ENCODE assay signal across 1 cellular context in the genomic region with DNA sequence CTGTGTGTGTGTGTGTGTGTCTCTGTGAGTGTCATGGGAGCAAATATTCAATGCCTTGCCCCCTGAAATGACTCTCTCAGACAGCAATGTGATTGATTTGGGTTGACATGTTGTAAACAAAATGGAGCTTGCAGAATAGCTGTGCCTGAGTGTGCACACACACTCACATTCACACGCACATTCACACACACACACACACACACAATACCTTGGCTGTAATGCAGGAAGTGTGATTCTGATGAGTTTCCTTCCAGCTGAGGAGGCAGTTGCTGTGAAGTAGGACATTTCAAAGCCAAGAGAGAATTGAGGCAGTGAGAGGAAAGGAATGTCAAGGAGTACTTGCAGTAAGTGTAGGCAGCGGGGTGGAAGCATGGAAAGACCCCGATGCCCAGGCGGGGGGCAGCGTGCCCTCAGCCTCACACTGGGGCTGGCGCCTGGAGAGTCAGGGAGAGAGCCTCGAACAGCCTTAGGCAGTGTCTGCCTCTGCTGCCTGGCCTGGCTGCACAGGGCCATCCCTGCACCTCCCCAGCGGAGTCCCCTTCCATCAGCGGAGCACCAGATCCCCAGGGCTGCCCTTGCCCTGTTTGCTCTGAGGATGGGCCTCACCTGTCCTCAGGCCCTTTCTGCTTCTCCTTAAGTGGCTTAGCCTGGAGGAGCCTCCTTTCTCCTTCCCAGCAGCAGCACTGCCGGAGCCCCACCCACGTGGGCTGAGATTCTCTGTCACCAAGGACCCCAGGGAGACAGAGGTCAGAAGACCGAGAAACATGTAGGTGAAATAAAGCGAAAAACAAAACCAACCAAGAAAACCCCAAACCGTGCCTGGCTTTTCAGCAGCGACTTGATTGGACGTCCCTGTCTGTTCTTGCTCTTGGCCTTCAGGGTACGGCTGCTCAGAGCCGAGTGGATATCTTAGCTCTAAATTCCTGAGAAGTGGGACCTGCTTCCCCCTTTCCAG.
TF ChIP-seq lines count a peak whose summit lies in the region.

No MANE protein-coding gene starts in this region.

TF ChIP-seq in SK-N-SH treated with all-trans-retinoic acid at 6 μM for 48 hours, 23 proteins besides CTCF, POLR2A, EP300 and RAD21 (continued from another document):
- TF ChIP-seq, protein P1, sequence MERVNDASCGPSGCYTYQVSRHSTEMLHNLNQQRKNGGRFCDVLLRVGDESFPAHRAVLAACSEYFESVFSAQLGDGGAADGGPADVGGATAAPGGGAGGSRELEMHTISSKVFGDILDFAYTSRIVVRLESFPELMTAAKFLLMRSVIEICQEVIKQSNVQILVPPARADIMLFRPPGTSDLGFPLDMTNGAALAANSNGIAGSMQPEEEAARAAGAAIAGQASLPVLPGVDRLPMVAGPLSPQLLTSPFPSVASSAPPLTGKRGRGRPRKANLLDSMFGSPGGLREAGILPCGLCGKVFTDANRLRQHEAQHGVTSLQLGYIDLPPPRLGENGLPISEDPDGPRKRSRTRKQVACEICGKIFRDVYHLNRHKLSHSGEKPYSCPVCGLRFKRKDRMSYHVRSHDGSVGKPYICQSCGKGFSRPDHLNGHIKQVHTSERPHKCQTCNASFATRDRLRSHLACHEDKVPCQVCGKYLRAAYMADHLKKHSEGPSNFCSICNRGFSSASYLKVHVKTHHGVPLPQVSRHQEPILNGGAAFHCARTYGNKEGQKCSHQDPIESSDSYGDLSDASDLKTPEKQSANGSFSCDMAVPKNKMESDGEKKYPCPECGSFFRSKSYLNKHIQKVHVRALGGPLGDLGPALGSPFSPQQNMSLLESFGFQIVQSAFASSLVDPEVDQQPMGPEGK (CRISPR knock-in tag; IDR thresholded peaks at IDR 0.05; ENCODE audit: borderline replicate concordance), result no peak
- TF ChIP-seq BACH2 (CRISPR knock-in tag; IDR thresholded peaks at IDR 0.05; ENCODE audit: borderline replicate concordance) (no peak), GLIS3 (CRISPR knock-in tag; IDR thresholded peaks at IDR 0.05) (no peak), ZFP3 (CRISPR knock-in tag; IDR thresholded peaks at IDR 0.05) (no peak), ZC3H10 (CRISPR knock-in tag; IDR thresholded peaks at IDR 0.05) (no peak), PPARA (CRISPR knock-in tag; IDR thresholded peaks at IDR 0.05; ENCODE audit: borderline replicate concordance) (no peak)
- TF ChIP-seq, protein P2, sequence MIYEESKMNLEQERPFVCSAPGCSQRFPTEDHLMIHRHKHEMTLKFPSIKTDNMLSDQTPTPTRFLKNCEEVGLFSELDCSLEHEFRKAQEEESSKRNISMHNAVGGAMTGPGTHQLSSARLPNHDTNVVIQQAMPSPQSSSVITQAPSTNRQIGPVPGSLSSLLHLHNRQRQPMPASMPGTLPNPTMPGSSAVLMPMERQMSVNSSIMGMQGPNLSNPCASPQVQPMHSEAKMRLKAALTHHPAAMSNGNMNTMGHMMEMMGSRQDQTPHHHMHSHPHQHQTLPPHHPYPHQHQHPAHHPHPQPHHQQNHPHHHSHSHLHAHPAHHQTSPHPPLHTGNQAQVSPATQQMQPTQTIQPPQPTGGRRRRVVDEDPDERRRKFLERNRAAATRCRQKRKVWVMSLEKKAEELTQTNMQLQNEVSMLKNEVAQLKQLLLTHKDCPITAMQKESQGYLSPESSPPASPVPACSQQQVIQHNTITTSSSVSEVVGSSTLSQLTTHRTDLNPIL (CRISPR knock-in tag; IDR thresholded peaks at IDR 0.05; ENCODE audit: low read depth), result no peak
